Comparison of ENCODE assay signal across 14 cellular contexts in the genomic region with DNA sequence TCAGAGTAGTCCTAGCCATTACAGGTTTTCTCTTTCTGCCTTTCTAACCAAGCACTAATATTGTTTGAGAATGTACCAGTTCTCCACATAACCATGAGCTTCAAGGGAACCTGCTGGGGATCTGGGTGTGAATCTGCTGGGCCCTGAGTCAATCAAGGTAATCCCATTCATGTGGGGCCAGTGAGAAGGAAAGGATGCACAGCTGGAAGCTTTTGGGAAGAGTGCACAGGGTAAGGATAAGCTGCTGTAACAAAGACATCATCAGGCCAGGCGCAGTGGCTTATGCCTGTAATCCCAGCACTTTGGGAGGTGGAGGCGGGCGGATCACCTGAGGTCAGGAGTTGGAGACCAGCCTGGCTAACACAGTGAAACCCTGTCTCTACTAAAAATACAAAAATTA. TPM values are rescaled to one million over a fixed set of nuclear protein-coding genes. Genes with fewer than 3 reads are reported as not detected.
DNase-seq lines count a peak whose midpoint lies in the region; ATAC-seq, FAIRE-seq and TF ChIP-seq lines count a peak whose summit lies in the region.
"Not testable (repeated sequence)": the region's sequence is repeated elsewhere in the genome, so short reads cannot be mapped to it uniquely, and the experiment has no call there.
"Had no signal": no experiment of that assay in that cellular context is flagged by ENCODE, and none has a peak within 500 bp of the region (broad histone marks: within the 10 kb centered on the region; RNA-seq: fewer than 3 reads in every experiment).

No MANE protein-coding gene starts in this region.

- not testable (repeated sequence) for TF ChIP-seq POLR2A in K562 (conservative IDR thresholded peaks at IDR 0.05); HepG2 (IDR thresholded peaks at IDR 0.05; ENCODE audit: insufficient read depth in 1 of 2, low read depth in 2 of 2, low read length in 2 of 2)

- not testable (repeated sequence) for H3K9me3 ChIP-seq in K562 (replicated peaks; ENCODE audit: control insufficient read depth, insufficient read depth, low read depth, low read length); HepG2 (ENCODE audit: low read length); osteoblast (ENCODE audit: low read depth, low read length)

- not testable (repeated sequence) for TF ChIP-seq EP300 in K562 (IDR thresholded peaks at IDR 0.05; ENCODE audit: low read length); HepG2 (IDR thresholded peaks at IDR 0.05; ENCODE audit: low read depth in 2 of 2, low read length in 2 of 2); HepG2 (CRISPR knock-in tag; IDR thresholded peaks at IDR 0.05; ENCODE audit: borderline replicate concordance)

- TF ChIP-seq CTCF in K562 (IDR thresholded peaks at IDR 0.05 in 2 of 3, conservative IDR thresholded peaks at IDR 0.05 in 1 of 3; ENCODE audit: insufficient read depth in 2 of 3, low read depth in 1 of 3, low read length in 3 of 3); HepG2 (CRISPR knock-in tag; IDR thresholded peaks at IDR 0.05); osteoblast (IDR thresholded peaks at IDR 0.05; ENCODE audit: extremely low read depth, low read depth, low read length): not testable (repeated sequence)

- ATAC-seq in K562, HepG2: not testable (repeated sequence)

- not testable (repeated sequence) for H3K9ac ChIP-seq in K562 (ENCODE audit: insufficient read depth in 1 of 2, low read depth in 2 of 2, low read length in 2 of 2); HepG2 (ENCODE audit: insufficient read depth, low read depth, low read length)

- H3K79me2 ChIP-seq in K562 (ENCODE audit: control insufficient read depth, insufficient read depth, low read length); HepG2 (ENCODE audit: insufficient read depth, low read length); osteoblast (ENCODE audit: insufficient read depth, low read length): not testable (repeated sequence)

- peak; percentile 8 for DNase-seq in NCI-H82 (lab: John Stamatoyannopoulos, UW)
- not testable (repeated sequence) for DNase-seq in K562 (ENCODE audit: extremely low read depth in 1 of 4, low spot score in 3 of 4); HepG2 (ENCODE audit: low spot score)
- DNase-seq in ecto neural progenitor cell (ENCODE audit: low spot score): peak; percentile 64
- DNase-seq in osteoblast (ENCODE audit: insufficient read length, low spot score, missing footprints): peak; percentile 67

- not testable (repeated sequence) for H3K27me3 ChIP-seq in K562 (ENCODE audit: control insufficient read depth in 2 of 2, insufficient read depth in 2 of 2, low read length in 2 of 2)
- H3K27me3 ChIP-seq in HepG2 (ENCODE audit: control insufficient read depth in 1 of 2, insufficient read depth in 2 of 2, low read length in 2 of 2): peaks cover 0 to 13% of the 10 kb centered on the region in 2 experiments; a peak in 3 of 5 replicates
- H3K27me3 ChIP-seq in osteoblast (ENCODE audit: insufficient read depth, low read length): peaks cover 12% of the 10 kb centered on the region

- in situ Hi-C loops in K562 (cut with MboI); HepG2 (cut with HindIII; ENCODE audit: extremely low pct_ligation_motif_present, low pct_unique_long_range_greater_than_20kb): not testable (repeated sequence)

- H3K4me1 ChIP-seq in K562 (replicated peaks in 1 of 2; ENCODE audit: control insufficient read depth in 2 of 2, insufficient read depth in 2 of 2, low read length in 2 of 2): peaks cover 4 to 24% of the 10 kb centered on the region in 2 experiments
- not testable (repeated sequence) for H3K4me1 ChIP-seq in HepG2 (ENCODE audit: insufficient read depth, low read length); osteoblast (ENCODE audit: insufficient read depth, low read length)

- TF ChIP-seq RAD21 in K562 (CRISPR knock-in tag; conservative IDR thresholded peaks at IDR 0.05 in 1 of 2, IDR thresholded peaks at IDR 0.05 in 1 of 2); HepG2 (CRISPR knock-in tag; IDR thresholded peaks at IDR 0.05): not testable (repeated sequence)

- WGBS in K562 (ENCODE audit: insufficient coverage, low coverage, missing lambda C conversion rate): 89% methylated on average over 3 of the region's 3 CpGs
- 71% methylated on average over 3 of the region's 3 CpGs for WGBS in HepG2 (ENCODE audit: low lambda C conversion rate)

- CTCF ChIA-PET in K562 (lab: Yijun Ruan, JAX; ENCODE audit: low intra/inter-chr PET ratio); HepG2 (lab: Yijun Ruan, JAX; ENCODE audit: low intra/inter-chr PET ratio, low total read pairs): not testable (repeated sequence)

- intact Hi-C loops in K562 (cut with micrococcal nuclease); HepG2 (cut with micrococcal nuclease; ENCODE audit: unreplicated experiment): not testable (repeated sequence)

- H3K4me2 ChIP-seq in K562 (ENCODE audit: insufficient read depth, low read length); HepG2 (ENCODE audit: low read depth, low read length); osteoblast (ENCODE audit: insufficient read depth, low read length): not testable (repeated sequence)

- POLR2A ChIA-PET in K562 (lab: Yijun Ruan, JAX); HepG2 (lab: Yijun Ruan, JAX): not testable (repeated sequence)

- FAIRE-seq in K562 (lab: Jason Lieb, UNC); HepG2 (lab: Jason Lieb, UNC): not testable (repeated sequence)

- H3K36me3 ChIP-seq in K562 (ENCODE audit: control insufficient read depth, insufficient read depth, low read length); HepG2 (replicated peaks in 1 of 2; ENCODE audit: control insufficient read depth in 1 of 2, insufficient read depth in 2 of 2, low read length in 2 of 2); osteoblast (ENCODE audit: insufficient read depth, low read length): not testable (repeated sequence)

- not testable (repeated sequence) for H4K20me1 ChIP-seq in K562 (replicated peaks; ENCODE audit: control insufficient read depth, insufficient read depth, low read length); HepG2 (ENCODE audit: insufficient read depth, low read length); osteoblast (ENCODE audit: insufficient read depth, low read length)

- not testable (repeated sequence) for H3K4me3 ChIP-seq in K562; HepG2 (replicated peaks in 1 of 3; ENCODE audit: insufficient read depth in 1 of 3, low read depth in 2 of 3, low read length in 3 of 3); osteoblast (ENCODE audit: insufficient read depth, low read length)

- not testable (repeated sequence) for BruUV-seq in K562 (replicated peaks; lab: Mats Ljungman, UMichigan); HepG2 (replicated peaks; lab: Mats Ljungman, UMichigan)

- H2AFZ ChIP-seq in K562 (ENCODE audit: low read depth, low read length): 0 out of 2 replicates have a peak overlapping the region, but pooled peaks have one; percentile 24
- H2AFZ ChIP-seq in HepG2 (ENCODE audit: low read length); osteoblast (ENCODE audit: low read length): not testable (repeated sequence)

- not testable (repeated sequence) for H3K9me1 ChIP-seq in K562 (ENCODE audit: control insufficient read depth, insufficient read depth, low read length)

- H3K27ac ChIP-seq in K562 (ENCODE audit: extremely low read depth, low read depth, low read length); HepG2 (ENCODE audit: extremely low read length, insufficient read depth, low read length); osteoblast (ENCODE audit: low read depth, low read length): not testable (repeated sequence)

RNA-seq across cellular contexts. Expression of a gene that starts 4.5 kb away (rescaled TPM):
- total RNA-seq in K562 (2011; cell fraction: chromatin; rRNA removed; ENCODE audit: low replicate concordance): not detected in 2 replicates
- total RNA-seq in K562 (2011; cell fraction: nucleolus; rRNA removed): not detected in 2 replicates
- not detected in 2 replicates for total RNA-seq in K562 (2011; cell fraction: nucleoplasm; rRNA removed)
- total RNA-seq in K562 (2014; rRNA removed) (not detected in 2 replicates), K562 (2014; rRNA removed; fragmentation: Illumina TruSeq; extraction: Trizol) (not detected in 2 replicates), K562 (2015; rRNA removed; fragmentation: Illumina TruSeq; extraction: Trizol) (not detected in 2 replicates), K562 (2021) (not detected in 2 replicates), HepG2 (2016; rRNA removed; fragmentation: Illumina TruSeq; extraction: Trizol) (not detected in 2 replicates), osteoblast (not detected in 2 replicates)
- polyA plus RNA-seq in K562 (2011; rRNA removed) (not detected in 2 replicates), K562 (2014; fragmentation: Illumina TruSeq; extraction: Trizol) (not detected in 2 replicates), K562 (2014; fragmentation: Nextera tagmentation; extraction: Ambion mirVana) (under 1 TPM in 1 of 2 experiments, not detected in 1; 0.24 TPM), K562 (2014; rRNA removed) (not detected in 2 replicates), HepG2 (2011; rRNA removed) (not detected in 2 replicates)
- polyA plus RNA-seq in K562 (2011; cell fraction: cytosol; rRNA removed): not detected in 2 replicates
- polyA plus RNA-seq in K562 (2011; cell fraction: nucleus; rRNA removed): not detected in 2 replicates
- polyA plus RNA-seq in K562 (2012): not detected in 2 replicates
- polyA minus RNA-seq in K562 (2011; rRNA and poly(A)+ RNA removed): not detected in 2 replicates
- not detected in 2 replicates for polyA minus RNA-seq in K562 (2011; cell fraction: cytosol; rRNA and poly(A)+ RNA removed)
- not detected in 2 replicates for polyA minus RNA-seq in K562 (2011; cell fraction: nucleus; rRNA and poly(A)+ RNA removed)
- total RNA-seq in HepG2 (2016; cell fraction: cytosol; rRNA removed; fragmentation: Illumina TruSeq; extraction: Trizol; ENCODE audit: low read depth): not detected in 2 replicates
- not detected in 2 replicates for total RNA-seq in HepG2 (2016; cell fraction: insoluble cytoplasmic fraction; rRNA removed; fragmentation: Illumina TruSeq; extraction: Trizol)
- total RNA-seq in HepG2 (2016; cell fraction: membrane; rRNA removed; fragmentation: Illumina TruSeq; extraction: Trizol): not detected in 2 replicates
- not detected in 2 replicates for total RNA-seq in HepG2 (2016; cell fraction: nucleus; rRNA removed; fragmentation: Illumina TruSeq; extraction: Trizol)
- not detected in 2 replicates for polyA plus RNA-seq in HepG2 (2011; cell fraction: cytosol; rRNA removed)
- polyA plus RNA-seq in HepG2 (2011; cell fraction: nucleus; rRNA removed): not detected in 2 replicates
- polyA plus RNA-seq in HepG2 (2012): not detected in 2 replicates
- polyA plus RNA-seq in HepG2 (2016; cell fraction: cytosol; fragmentation: Illumina TruSeq; extraction: Trizol; ENCODE audit: low read depth): not detected in 2 replicates
- not detected in 2 replicates for polyA plus RNA-seq in HepG2 (2016; cell fraction: insoluble cytoplasmic fraction; fragmentation: Illumina TruSeq; extraction: Trizol; ENCODE audit: low read depth)
- not detected in 2 replicates for polyA plus RNA-seq in HepG2 (2016; cell fraction: membrane; fragmentation: Illumina TruSeq; extraction: Trizol; ENCODE audit: low read depth)
- polyA plus RNA-seq in HepG2 (2016; cell fraction: nucleus; fragmentation: Illumina TruSeq; extraction: Trizol; ENCODE audit: insufficient read depth, low read depth): not detected in 2 replicates
- polyA minus RNA-seq in HepG2 (2011; rRNA and poly(A)+ RNA removed; ENCODE audit: low replicate concordance): not detected in 2 replicates
- not detected in 2 replicates for polyA minus RNA-seq in HepG2 (2011; cell fraction: cytosol; rRNA and poly(A)+ RNA removed)
- polyA minus RNA-seq in HepG2 (2011; cell fraction: nucleus; rRNA and poly(A)+ RNA removed): not detected in 2 replicates
- total RNA-seq: A673; CD4-positive, alpha-beta memory T cell; CD4-positive, CD25-positive, alpha-beta regulatory T cell; CD8-positive, alpha-beta memory T cell; Daoy; G401; GM12878 had no signal
- polyA plus RNA-seq: AG04450; CD14-positive monocyte; CD4-positive, alpha-beta memory T cell; CD4-positive, CD25-positive, alpha-beta regulatory T cell; CD8-positive, alpha-beta memory T cell; GM12878 had no signal

RNA-seq across cellular contexts. Expression of a gene that starts 7.9 kb away (rescaled TPM):
- total RNA-seq in K562 (2011; cell fraction: chromatin; rRNA removed; ENCODE audit: low replicate concordance): not detected in 2 replicates
- total RNA-seq in K562 (2011; cell fraction: nucleolus; rRNA removed): not detected in 2 replicates
- total RNA-seq in K562 (2011; cell fraction: nucleoplasm; rRNA removed): not detected in 2 replicates
- total RNA-seq in K562 (2014; rRNA removed) (not detected in 2 replicates), K562 (2014; rRNA removed; fragmentation: Illumina TruSeq; extraction: Trizol) (0.22 TPM in 1 of 2 replicates, not detected in the other), K562 (2015; rRNA removed; fragmentation: Illumina TruSeq; extraction: Trizol) (not detected in 2 replicates), K562 (2021) (not detected in 2 replicates), HepG2 (2016; rRNA removed; fragmentation: Illumina TruSeq; extraction: Trizol) (not detected in 2 replicates), osteoblast (not detected in 2 replicates)
- polyA plus RNA-seq in K562 (2011; rRNA removed) (not detected in 2 replicates), K562 (2014; fragmentation: Illumina TruSeq; extraction: Trizol) (0.16 TPM in 1 of 2 replicates, not detected in the other), K562 (2014; fragmentation: Nextera tagmentation; extraction: Ambion mirVana) (under 1 TPM in 1 of 2 experiments, not detected in 1; 0.29 TPM), K562 (2014; rRNA removed) (not detected in 2 replicates), HepG2 (2011; rRNA removed) (not detected in 2 replicates)
- polyA plus RNA-seq in K562 (2011; cell fraction: cytosol; rRNA removed): not detected in 2 replicates
- polyA plus RNA-seq in K562 (2011; cell fraction: nucleus; rRNA removed): not detected in 2 replicates
- not detected in 2 replicates for polyA plus RNA-seq in K562 (2012)
- polyA minus RNA-seq in K562 (2011; rRNA and poly(A)+ RNA removed): not detected in 2 replicates
- not detected in 2 replicates for polyA minus RNA-seq in K562 (2011; cell fraction: cytosol; rRNA and poly(A)+ RNA removed)
- not detected in 2 replicates for polyA minus RNA-seq in K562 (2011; cell fraction: nucleus; rRNA and poly(A)+ RNA removed)
- total RNA-seq in HepG2 (2016; cell fraction: cytosol; rRNA removed; fragmentation: Illumina TruSeq; extraction: Trizol; ENCODE audit: low read depth): not detected in 2 replicates
- total RNA-seq in HepG2 (2016; cell fraction: insoluble cytoplasmic fraction; rRNA removed; fragmentation: Illumina TruSeq; extraction: Trizol): not detected in 2 replicates
- total RNA-seq in HepG2 (2016; cell fraction: membrane; rRNA removed; fragmentation: Illumina TruSeq; extraction: Trizol): not detected in 2 replicates
- not detected in 2 replicates for total RNA-seq in HepG2 (2016; cell fraction: nucleus; rRNA removed; fragmentation: Illumina TruSeq; extraction: Trizol)
- polyA plus RNA-seq in HepG2 (2011; cell fraction: cytosol; rRNA removed): not detected in 2 replicates
- polyA plus RNA-seq in HepG2 (2011; cell fraction: nucleus; rRNA removed): not detected in 2 replicates
- polyA plus RNA-seq in HepG2 (2012): not detected in 2 replicates
- not detected in 2 replicates for polyA plus RNA-seq in HepG2 (2016; cell fraction: cytosol; fragmentation: Illumina TruSeq; extraction: Trizol; ENCODE audit: low read depth)
- polyA plus RNA-seq in HepG2 (2016; cell fraction: insoluble cytoplasmic fraction; fragmentation: Illumina TruSeq; extraction: Trizol; ENCODE audit: low read depth): not detected in 2 replicates
- polyA plus RNA-seq in HepG2 (2016; cell fraction: membrane; fragmentation: Illumina TruSeq; extraction: Trizol; ENCODE audit: low read depth): not detected in 2 replicates
- polyA plus RNA-seq in HepG2 (2016; cell fraction: nucleus; fragmentation: Illumina TruSeq; extraction: Trizol; ENCODE audit: insufficient read depth, low read depth): not detected in 2 replicates
- polyA minus RNA-seq in HepG2 (2011; rRNA and poly(A)+ RNA removed; ENCODE audit: low replicate concordance): not detected in 2 replicates
- not detected in 2 replicates for polyA minus RNA-seq in HepG2 (2011; cell fraction: cytosol; rRNA and poly(A)+ RNA removed)
- not detected in 2 replicates for polyA minus RNA-seq in HepG2 (2011; cell fraction: nucleus; rRNA and poly(A)+ RNA removed)
- total RNA-seq: A673; CD4-positive, alpha-beta memory T cell; CD4-positive, CD25-positive, alpha-beta regulatory T cell; CD8-positive, alpha-beta memory T cell; G401; GM12878 had no signal
- polyA plus RNA-seq: AG04450; CD14-positive monocyte; CD4-positive, alpha-beta memory T cell; CD4-positive, CD25-positive, alpha-beta regulatory T cell; CD8-positive, alpha-beta memory T cell; GM12878 had no signal

RNA-seq across cellular contexts. Expression of a gene that starts 34.9 kb away (rescaled TPM):
- not detected in 2 replicates for total RNA-seq in K562 (2011; cell fraction: chromatin; rRNA removed; ENCODE audit: low replicate concordance)
- total RNA-seq in K562 (2011; cell fraction: nucleolus; rRNA removed): not detected in 2 replicates
- not detected in 2 replicates for total RNA-seq in K562 (2011; cell fraction: nucleoplasm; rRNA removed)
- total RNA-seq in K562 (2014; rRNA removed): not detected in 2 replicates
- not detected in 2 replicates for total RNA-seq in K562 (2014; rRNA removed; fragmentation: Illumina TruSeq; extraction: Trizol)
- not detected in 2 replicates for total RNA-seq in K562 (2015; rRNA removed; fragmentation: Illumina TruSeq; extraction: Trizol)
- not detected in 2 replicates for total RNA-seq in K562 (2021)
- polyA plus RNA-seq in K562 (2011; rRNA removed): not detected in 2 replicates
- not detected in 2 replicates for polyA plus RNA-seq in K562 (2011; cell fraction: cytosol; rRNA removed)
- polyA plus RNA-seq in K562 (2011; cell fraction: nucleus; rRNA removed): not detected in 2 replicates
- polyA plus RNA-seq in K562 (2012): not detected in 2 replicates
- not detected in 2 replicates for polyA plus RNA-seq in K562 (2014; fragmentation: Illumina TruSeq; extraction: Trizol)
- not detected for polyA plus RNA-seq in K562 (2014; fragmentation: Nextera tagmentation; extraction: Ambion mirVana)
- not detected in 2 replicates for polyA plus RNA-seq in K562 (2014; rRNA removed)
- polyA minus RNA-seq in K562 (2011; rRNA and poly(A)+ RNA removed): not detected in 2 replicates
- polyA minus RNA-seq in K562 (2011; cell fraction: cytosol; rRNA and poly(A)+ RNA removed): not detected in 2 replicates
- not detected in 2 replicates for polyA minus RNA-seq in K562 (2011; cell fraction: nucleus; rRNA and poly(A)+ RNA removed)
- total RNA-seq in HepG2 (2016; rRNA removed; fragmentation: Illumina TruSeq; extraction: Trizol): not detected in 2 replicates
- total RNA-seq in HepG2 (2016; cell fraction: cytosol; rRNA removed; fragmentation: Illumina TruSeq; extraction: Trizol; ENCODE audit: low read depth): not detected in 2 replicates
- not detected in 2 replicates for total RNA-seq in HepG2 (2016; cell fraction: insoluble cytoplasmic fraction; rRNA removed; fragmentation: Illumina TruSeq; extraction: Trizol)
- not detected in 2 replicates for total RNA-seq in HepG2 (2016; cell fraction: membrane; rRNA removed; fragmentation: Illumina TruSeq; extraction: Trizol)
- total RNA-seq in HepG2 (2016; cell fraction: nucleus; rRNA removed; fragmentation: Illumina TruSeq; extraction: Trizol): not detected in 2 replicates
- not detected in 2 replicates for polyA plus RNA-seq in HepG2 (2011; rRNA removed)
- polyA plus RNA-seq in HepG2 (2011; cell fraction: cytosol; rRNA removed): not detected in 2 replicates
- polyA plus RNA-seq in HepG2 (2011; cell fraction: nucleus; rRNA removed): not detected in 2 replicates
- polyA plus RNA-seq in HepG2 (2012): not detected in 2 replicates
- not detected in 2 replicates for polyA plus RNA-seq in HepG2 (2016; cell fraction: cytosol; fragmentation: Illumina TruSeq; extraction: Trizol; ENCODE audit: low read depth)
- not detected in 2 replicates for polyA plus RNA-seq in HepG2 (2016; cell fraction: insoluble cytoplasmic fraction; fragmentation: Illumina TruSeq; extraction: Trizol; ENCODE audit: low read depth)
- not detected in 2 replicates for polyA plus RNA-seq in HepG2 (2016; cell fraction: membrane; fragmentation: Illumina TruSeq; extraction: Trizol; ENCODE audit: low read depth)
- not detected in 2 replicates for polyA plus RNA-seq in HepG2 (2016; cell fraction: nucleus; fragmentation: Illumina TruSeq; extraction: Trizol; ENCODE audit: insufficient read depth, low read depth)
- polyA minus RNA-seq in HepG2 (2011; rRNA and poly(A)+ RNA removed; ENCODE audit: low replicate concordance): not detected in 2 replicates
- polyA minus RNA-seq in HepG2 (2011; cell fraction: cytosol; rRNA and poly(A)+ RNA removed): not detected in 2 replicates
- polyA minus RNA-seq in HepG2 (2011; cell fraction: nucleus; rRNA and poly(A)+ RNA removed): not detected in 2 replicates
- total RNA-seq in osteoblast: not detected in 2 replicates
- total RNA-seq: A673; CD4-positive, alpha-beta memory T cell; CD4-positive, CD25-positive, alpha-beta regulatory T cell; CD8-positive, alpha-beta memory T cell; Daoy; G401; GM12878 had no signal
- polyA plus RNA-seq: AG04450; CD14-positive monocyte; CD4-positive, alpha-beta memory T cell; CD4-positive, CD25-positive, alpha-beta regulatory T cell; CD8-positive, alpha-beta memory T cell; GM12878 had no signal

RNA-seq across cellular contexts. Expression of a gene that starts 45.8 kb away (rescaled TPM):
- not detected in 2 replicates for total RNA-seq in K562 (2011; cell fraction: chromatin; rRNA removed; ENCODE audit: low replicate concordance)
- total RNA-seq in K562 (2011; cell fraction: nucleolus; rRNA removed): not detected in 2 replicates
- not detected in 2 replicates for total RNA-seq in K562 (2011; cell fraction: nucleoplasm; rRNA removed)
- total RNA-seq in K562 (2014; rRNA removed) (not detected in 2 replicates), K562 (2014; rRNA removed; fragmentation: Illumina TruSeq; extraction: Trizol) (not detected in 2 replicates), K562 (2015; rRNA removed; fragmentation: Illumina TruSeq; extraction: Trizol) (not detected in 2 replicates), K562 (2021) (not detected in 2 replicates), HepG2 (2016; rRNA removed; fragmentation: Illumina TruSeq; extraction: Trizol) (not detected in 2 replicates), osteoblast (not detected in 2 replicates)
- polyA plus RNA-seq in K562 (2011; rRNA removed) (not detected in 2 replicates), K562 (2014; fragmentation: Illumina TruSeq; extraction: Trizol) (not detected in 2 replicates), K562 (2014; fragmentation: Nextera tagmentation; extraction: Ambion mirVana) (not detected), K562 (2014; rRNA removed) (not detected in 2 replicates), HepG2 (2011; rRNA removed) (0.09 TPM in 1 of 2 replicates, not detected in the other)
- not detected in 2 replicates for polyA plus RNA-seq in K562 (2011; cell fraction: cytosol; rRNA removed)
- polyA plus RNA-seq in K562 (2011; cell fraction: nucleus; rRNA removed): not detected in 2 replicates
- polyA plus RNA-seq in K562 (2012): not detected in 2 replicates
- not detected in 2 replicates for polyA minus RNA-seq in K562 (2011; rRNA and poly(A)+ RNA removed)
- not detected in 2 replicates for polyA minus RNA-seq in K562 (2011; cell fraction: cytosol; rRNA and poly(A)+ RNA removed)
- not detected in 2 replicates for polyA minus RNA-seq in K562 (2011; cell fraction: nucleus; rRNA and poly(A)+ RNA removed)
- total RNA-seq in HepG2 (2016; cell fraction: cytosol; rRNA removed; fragmentation: Illumina TruSeq; extraction: Trizol; ENCODE audit: low read depth): not detected in 2 replicates
- not detected in 2 replicates for total RNA-seq in HepG2 (2016; cell fraction: insoluble cytoplasmic fraction; rRNA removed; fragmentation: Illumina TruSeq; extraction: Trizol)
- total RNA-seq in HepG2 (2016; cell fraction: membrane; rRNA removed; fragmentation: Illumina TruSeq; extraction: Trizol): not detected in 2 replicates
- not detected in 2 replicates for total RNA-seq in HepG2 (2016; cell fraction: nucleus; rRNA removed; fragmentation: Illumina TruSeq; extraction: Trizol)
- not detected in 2 replicates for polyA plus RNA-seq in HepG2 (2011; cell fraction: cytosol; rRNA removed)
- 0.18 and 0.38 TPM in 2 replicates for polyA plus RNA-seq in HepG2 (2011; cell fraction: nucleus; rRNA removed)
- not detected in 2 replicates for polyA plus RNA-seq in HepG2 (2012)
- not detected in 2 replicates for polyA plus RNA-seq in HepG2 (2016; cell fraction: cytosol; fragmentation: Illumina TruSeq; extraction: Trizol; ENCODE audit: low read depth)
- polyA plus RNA-seq in HepG2 (2016; cell fraction: insoluble cytoplasmic fraction; fragmentation: Illumina TruSeq; extraction: Trizol; ENCODE audit: low read depth): not detected in 2 replicates
- not detected in 2 replicates for polyA plus RNA-seq in HepG2 (2016; cell fraction: membrane; fragmentation: Illumina TruSeq; extraction: Trizol; ENCODE audit: low read depth)
- not detected in 2 replicates for polyA plus RNA-seq in HepG2 (2016; cell fraction: nucleus; fragmentation: Illumina TruSeq; extraction: Trizol; ENCODE audit: insufficient read depth, low read depth)
- polyA minus RNA-seq in HepG2 (2011; rRNA and poly(A)+ RNA removed; ENCODE audit: low replicate concordance): 0.26 and 0.50 TPM in 2 replicates
- polyA minus RNA-seq in HepG2 (2011; cell fraction: cytosol; rRNA and poly(A)+ RNA removed): not detected in 2 replicates
- not detected in 2 replicates for polyA minus RNA-seq in HepG2 (2011; cell fraction: nucleus; rRNA and poly(A)+ RNA removed)
- total RNA-seq: A673; CD4-positive, alpha-beta memory T cell; CD4-positive, CD25-positive, alpha-beta regulatory T cell; CD8-positive, alpha-beta memory T cell; Daoy; G401 had no signal
- polyA plus RNA-seq: AG04450; CD14-positive monocyte; CD4-positive, alpha-beta memory T cell; CD4-positive, CD25-positive, alpha-beta regulatory T cell; CD8-positive, alpha-beta memory T cell had no signal
